In genomic region chr5:95532415-95532814, GRCh38 we compare ENCODE assay signal across 2 cellular contexts.
TF ChIP-seq lines count a peak whose summit lies in the region.

No MANE protein-coding gene starts in this region.

TF ChIP-seq in GM23338, 12 proteins besides CTCF, POLR2A, EP300 and RAD21:
- TF ChIP-seq, protein P1, sequence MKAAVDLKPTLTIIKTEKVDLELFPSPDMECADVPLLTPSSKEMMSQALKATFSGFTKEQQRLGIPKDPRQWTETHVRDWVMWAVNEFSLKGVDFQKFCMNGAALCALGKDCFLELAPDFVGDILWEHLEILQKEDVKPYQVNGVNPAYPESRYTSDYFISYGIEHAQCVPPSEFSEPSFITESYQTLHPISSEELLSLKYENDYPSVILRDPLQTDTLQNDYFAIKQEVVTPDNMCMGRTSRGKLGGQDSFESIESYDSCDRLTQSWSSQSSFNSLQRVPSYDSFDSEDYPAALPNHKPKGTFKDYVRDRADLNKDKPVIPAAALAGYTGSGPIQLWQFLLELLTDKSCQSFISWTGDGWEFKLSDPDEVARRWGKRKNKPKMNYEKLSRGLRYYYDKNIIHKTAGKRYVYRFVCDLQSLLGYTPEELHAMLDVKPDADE (IDR thresholded peaks at IDR 0.05), result no peak
- TF ChIP-seq NANOG (IDR thresholded peaks at IDR 0.05; ENCODE audit: borderline replicate concordance), result peak; percentile 97

TF ChIP-seq in GM12878, 131 proteins besides CTCF, POLR2A, EP300 and RAD21:
- TF ChIP-seq ETV6 (conservative IDR thresholded peaks at IDR 0.05 in 1 of 2, IDR thresholded peaks at IDR 0.05 in 1 of 2; ENCODE audit: borderline replicate concordance in 1 of 2, low read depth in 1 of 2), result no peak
- TF ChIP-seq NFIC (IDR thresholded peaks at IDR 0.05; ENCODE audit: low read depth, low read length), result no peak
- TF ChIP-seq CBFB (IDR thresholded peaks at IDR 0.05; ENCODE audit: low read depth), result no peak
- no peak for TF ChIP-seq CHD1 (IDR thresholded peaks at IDR 0.05; ENCODE audit: low read depth, low read length)
- no peak for TF ChIP-seq HDAC2 (IDR thresholded peaks at IDR 0.05)
- TF ChIP-seq GATAD2B (conservative IDR thresholded peaks at IDR 0.05; ENCODE audit: low read depth), result no peak
- TF ChIP-seq SIN3A (IDR thresholded peaks at IDR 0.05; ENCODE audit: low read depth, low read length), result no peak
- no peak for TF ChIP-seq USF1 (IDR thresholded peaks at IDR 0.05; ENCODE audit: borderline replicate concordance, extremely low read length, insufficient read depth, low read depth, low read length)
- TF ChIP-seq TCF12 (IDR thresholded peaks at IDR 0.05; ENCODE audit: low read depth, low read length), result no peak
